ENCODE assay signal across 21 cellular contexts in genomic region chr4:184255917-184256642, GRCh38. TPM values are rescaled to one million over a fixed set of nuclear protein-coding genes. Genes with fewer than 3 reads are reported as not detected.
A peak's percentile ranks its signal among the peaks of the same experiment; 100 is the strongest.
DNase-seq lines count a peak whose midpoint lies in the region; ATAC-seq and TF ChIP-seq lines count a peak whose summit lies in the region.
"Had no signal": no experiment of that assay in that cellular context is flagged by ENCODE, and none has a peak within 500 bp of the region (broad histone marks: within the 10 kb centered on the region; RNA-seq: fewer than 3 reads in every experiment).

No MANE protein-coding gene starts in this region.

- H3K4me1 Mint-ChIP-seq in activated naive CD8-positive, alpha-beta T cell treated with anti-CD3 and anti-CD28 coated beads, Interleukin-2, amount 50 U/mL, for 24 hours = peaks cover 29% of the 10 kb centered on the region
- peaks cover 14% of the 10 kb centered on the region for H3K4me1 Mint-ChIP-seq in activated naive CD8-positive, alpha-beta T cell treated with anti-CD3 and anti-CD28 coated beads for 36 hours

- H3K36me3 Mint-ChIP-seq in activated naive CD8-positive, alpha-beta T cell treated with anti-CD3 and anti-CD28 coated beads, Interleukin-2, amount 50 U/mL, for 24 hours (ENCODE audit: low read depth) = no peaks in the 10 kb centered on the region
- peaks cover 2% of the 10 kb centered on the region for H3K36me3 Mint-ChIP-seq in activated naive CD8-positive, alpha-beta T cell treated with anti-CD3 and anti-CD28 coated beads for 36 hours
- H3K36me3 Mint-ChIP-seq: CD8-positive, alpha-beta T cell had no signal

- peak overlapping the region; percentile 86 for H2AFZ ChIP-seq in neuronal stem cell (ENCODE audit: low read length)

- no peak overlapping the region for H3K23ac ChIP-seq in neuronal stem cell (ENCODE audit: low read depth, low read length, poor library complexity)

- no peaks in the 10 kb centered on the region for H3K4me1 ChIP-seq in esophagus muscularis mucosa
- peaks cover 2 to 5% of the 10 kb centered on the region in 2 donors for H3K4me1 ChIP-seq in neuronal stem cell (ENCODE audit: control insufficient read depth in 2 of 2, insufficient read depth in 1 of 2, low read depth in 1 of 2, low read length in 2 of 2)

- H3K27me3 ChIP-seq in esophagus muscularis mucosa (peaks cover 0 to 10% (median 0%) of the 10 kb centered on the region in 4 donors), neuronal stem cell (ENCODE audit: control insufficient read depth in 3 of 3, insufficient read depth in 3 of 3, low read depth in 1 of 3, low read length in 3 of 3) (peaks cover 0 to 9% (median 0%) of the 10 kb centered on the region in 3 experiments)
- H3K27me3 ChIP-seq: BLaER1 treated with 17β-estradiol and CSF1 and Interleukin-3, amounts not matched to agents 10 nM and 100 nM had no signal

- H3K18ac ChIP-seq in neuronal stem cell (ENCODE audit: low read length) = peak overlapping the region; percentile 41

- H2BK15ac ChIP-seq in neuronal stem cell (ENCODE audit: low read length) = no peak overlapping the region

- H3K4me2 ChIP-seq in neuronal stem cell (ENCODE audit: insufficient read depth, low read length, poor library complexity, severe bottlenecking) = no peak overlapping the region
- H3K4me2 ChIP-seq: BLaER1 treated with 17β-estradiol and CSF1 and Interleukin-3, amounts not matched to agents 10 nM and 100 nM; GM23338 had no signal

- no peak for DNase-seq in activated naive CD8-positive, alpha-beta T cell treated with anti-CD3 and anti-CD28 coated beads, Interleukin-2, amount 50 U/mL, for 24 hours
- no peak for DNase-seq in activated naive CD8-positive, alpha-beta T cell treated with anti-CD3 and anti-CD28 coated beads for 36 hours
- peak; percentile 47 for DNase-seq in esophagus muscularis mucosa (ENCODE audit: extremely low spot score)
- no peak for DNase-seq in neuronal stem cell (ENCODE audit: low spot score)
- no peak for DNase-seq in stimulated activated naive CD4-positive, alpha-beta T cell (lab: John Stamatoyannopoulos, UW)
- no peak for DNase-seq in hepatic stellate cell (ENCODE audit: low spot score)
- DNase-seq: Calu3, EL, NCI-H1417, NCI-H187, NCI-H2107, NCI-H510A treated with DMSO at 0.1 percent for 48 hours, NCI-H82, OCI-M1, SHP77 treated with DMSO at 0.1 percent for 48 hours had no signal

- no peak overlapping the region for H3K4me3 Mint-ChIP-seq in activated naive CD8-positive, alpha-beta T cell treated with anti-CD3 and anti-CD28 coated beads, Interleukin-2, amount 50 U/mL, for 24 hours
- H3K4me3 Mint-ChIP-seq in activated naive CD8-positive, alpha-beta T cell treated with anti-CD3 and anti-CD28 coated beads for 36 hours = no peak overlapping the region
- H3K4me3 Mint-ChIP-seq: CD8-positive, alpha-beta T cell; GM23338 had no signal

- no peak overlapping the region for H2BK120ac ChIP-seq in neuronal stem cell (ENCODE audit: low read depth, low read length)

- no peaks in the 10 kb centered on the region for H3K27me3 Mint-ChIP-seq in activated naive CD8-positive, alpha-beta T cell treated with anti-CD3 and anti-CD28 coated beads, Interleukin-2, amount 50 U/mL, for 24 hours
- no peaks in the 10 kb centered on the region for H3K27me3 Mint-ChIP-seq in activated naive CD8-positive, alpha-beta T cell treated with anti-CD3 and anti-CD28 coated beads for 36 hours

- no peaks in the 10 kb centered on the region for H3K36me3 ChIP-seq in esophagus muscularis mucosa
- no peaks in the 10 kb centered on the region for H3K36me3 ChIP-seq in neuronal stem cell (replicated peaks in 1 of 2; ENCODE audit: control insufficient read depth in 2 of 2, insufficient read depth in 2 of 2, low read length in 2 of 2)
- H3K36me3 ChIP-seq: BLaER1 treated with 17β-estradiol and CSF1 and Interleukin-3, amounts not matched to agents 10 nM and 100 nM had no signal

- peaks cover 3% of the 10 kb centered on the region for H3K79me1 ChIP-seq in neuronal stem cell (ENCODE audit: low read depth, low read length)

- H3K4me3 ChIP-seq in esophagus muscularis mucosa (no peak overlapping the region), neuronal stem cell (ENCODE audit: low read length in 2 of 2) (no peak overlapping the region)
- H3K4me3 ChIP-seq: BLaER1 treated with 17β-estradiol and CSF1 and Interleukin-3, amounts not matched to agents 10 nM and 100 nM; GM12878; GM23338 had no signal

- TF ChIP-seq POLR2A in esophagus muscularis mucosa (IDR thresholded peaks at IDR 0.05; ENCODE audit: low read depth) = no peak

- no peak overlapping the region for H2AK5ac ChIP-seq in neuronal stem cell (ENCODE audit: low read depth, low read length)

- intact Hi-C loops in esophagus muscularis mucosa (cut with DNase I) = no loop called here

- WGBS in esophagus muscularis mucosa = 84% methylated on average over 21 of the region's 21 CpGs
- no CpG with 5 or more reads among the region's 21 CpGs for WGBS in neuronal stem cell (ENCODE audit: extremely low coverage in 2 of 2, insufficient read length in 2 of 2, insufficient replicate concordance in 1 of 2), 2 donors

- no peak overlapping the region for H2BK12ac ChIP-seq in neuronal stem cell (ENCODE audit: low read length)

- H3K9me3 Mint-ChIP-seq in activated naive CD8-positive, alpha-beta T cell treated with anti-CD3 and anti-CD28 coated beads, Interleukin-2, amount 50 U/mL, for 24 hours = no peaks in the 10 kb centered on the region
- H3K9me3 Mint-ChIP-seq in activated naive CD8-positive, alpha-beta T cell treated with anti-CD3 and anti-CD28 coated beads for 36 hours = peaks cover 2% of the 10 kb centered on the region
- H3K9me3 Mint-ChIP-seq: CD8-positive, alpha-beta T cell had no signal

- H4K8ac ChIP-seq in neuronal stem cell (ENCODE audit: low read depth, low read length) = no peak overlapping the region

- H3K27ac Mint-ChIP-seq in activated naive CD8-positive, alpha-beta T cell treated with anti-CD3 and anti-CD28 coated beads, Interleukin-2, amount 50 U/mL, for 24 hours = peak overlapping the region; percentile 39
- no peak overlapping the region for H3K27ac Mint-ChIP-seq in activated naive CD8-positive, alpha-beta T cell treated with anti-CD3 and anti-CD28 coated beads for 36 hours
- H3K27ac Mint-ChIP-seq: CD8-positive, alpha-beta T cell; GM23338 had no signal

- TF ChIP-seq CTCF in esophagus muscularis mucosa (IDR thresholded peaks at IDR 0.05) = no peak

- no peak overlapping the region for H3K14ac ChIP-seq in neuronal stem cell (ENCODE audit: low read length)

- no peak overlapping the region for H2BK5ac ChIP-seq in neuronal stem cell (ENCODE audit: low read length)

- H3K27ac ChIP-seq in esophagus muscularis mucosa (replicated peaks in 1 of 4) (no peak overlapping the region), neuronal stem cell (replicated peaks; ENCODE audit: low read length) (no peak overlapping the region)
- H3K27ac ChIP-seq: BLaER1 treated with 17β-estradiol and CSF1 and Interleukin-3, amounts not matched to agents 10 nM and 100 nM had no signal

- H3K9me3 ChIP-seq in esophagus muscularis mucosa (no peaks in the 10 kb centered on the region), neuronal stem cell (replicated peaks in 1 of 2; ENCODE audit: control insufficient read depth in 2 of 2, insufficient read depth in 1 of 2, low read depth in 1 of 2, low read length in 2 of 2) (peaks cover 0 to 4% of the 10 kb centered on the region in 2 donors)

- TF ChIP-seq EP300 in esophagus muscularis mucosa (IDR thresholded peaks at IDR 0.05) = no peak

- H4K91ac ChIP-seq in neuronal stem cell (ENCODE audit: low read depth, low read length, poor library complexity) = no peak overlapping the region

- no peak for ATAC-seq in activated naive CD8-positive, alpha-beta T cell treated with anti-CD3 and anti-CD28 coated beads, Interleukin-2, amount 50 U/mL, for 24 hours
- no peak for ATAC-seq in GM19351 (IDR thresholded peaks at IDR 0.05; ENCODE audit: unreplicated experiment)
- ATAC-seq: CD8-positive, alpha-beta T cell; HCT116 had no signal

- no peak overlapping the region for H3K9ac ChIP-seq in neuronal stem cell (ENCODE audit: low read depth, low read length, poor library complexity)
- H3K9ac ChIP-seq: BLaER1 treated with 17β-estradiol and CSF1 and Interleukin-3, amounts not matched to agents 10 nM and 100 nM had no signal

- no peak overlapping the region for H3K4ac ChIP-seq in neuronal stem cell (ENCODE audit: low read length)

RNA-seq across cellular contexts. Expression of gene ENPP6, which starts 38.4 kb away (rescaled TPM):
- under 1 TPM; 0.26 to 0.45 TPM for total RNA-seq in activated naive CD8-positive, alpha-beta T cell treated with anti-CD3 and anti-CD28 coated beads for 36 hours
- total RNA-seq in esophagus muscularis mucosa = 1 to 10 TPM in 1 of 4 donors, under 1 TPM in 3; 0.42 to 1.1 (median 0.92) TPM
- 0.01 TPM for polyA plus RNA-seq in neuronal stem cell (2013, experiment 1 of 2)
- 0.01 TPM for polyA plus RNA-seq in neuronal stem cell (2013, experiment 2 of 2)
- total RNA-seq: Calu3; CD8-positive, alpha-beta T cell; GM23338 had no signal
